ENCODE assay signal across 8 cellular contexts in genomic region chr16:31988595-31989581, GRCh38.
DNase-seq lines count a peak whose midpoint lies in the region; ATAC-seq and TF ChIP-seq lines count a peak whose summit lies in the region.
"Not testable (repeated sequence)": the region's sequence is repeated elsewhere in the genome, so short reads cannot be mapped to it uniquely, and the experiment has no call there.

No MANE protein-coding gene starts in this region.

- not testable (repeated sequence) for H3K4me3 Mint-ChIP-seq in activated CD4-positive, alpha-beta T cell treated with anti-CD3 and anti-CD28 coated beads, Interleukin-2, amount 10 ng/mL, durations not matched to agents 7 days and 5 days; naive thymus-derived CD4-positive, alpha-beta T cell

- TF ChIP-seq CTCF in PC-9 (conservative IDR thresholded peaks at IDR 0.05) (peak; percentile 44), transverse colon (IDR thresholded peaks at IDR 0.05) (peak in 3 of 5 experiments; percentile 13 to 28 (median 25))

- DNase-seq in PC-9 (peak in 1 of 2 experiments; percentile 24), activated T-helper 1 cell treated with Interleukin-2 at 50 U/mL for 16 hours (ENCODE audit: low read depth) (peak; percentile 28), transverse colon (peak; percentile 40)
- peak; percentile 50 for DNase-seq in activated CD4-positive, alpha-beta T cell treated with anti-CD3 and anti-CD28 coated beads, Interleukin-2, amount 10 ng/mL, durations not matched to agents 7 days and 5 days
- DNase-seq in effector CD4-positive, alpha-beta T cell: peak; percentile 20
- peak in 7 of 9 donors; percentile 10 to 46 (median 21) for DNase-seq in naive thymus-derived CD4-positive, alpha-beta T cell
- DNase-seq in stimulated activated CD4-positive, alpha-beta T cell treated with anti-CD3 and anti-CD28 coated beads, TNF-alpha, amount 100 ng/mL, for 1 hour (ENCODE audit: low read depth in 3 of 3, low spot score in 1 of 3): peak in 2 of 3 donors; percentile 22 to 44

- not testable (repeated sequence) for H3K9me3 Mint-ChIP-seq in activated CD4-positive, alpha-beta T cell treated with anti-CD3 and anti-CD28 coated beads, Interleukin-2, amount 10 ng/mL, durations not matched to agents 7 days and 5 days; naive thymus-derived CD4-positive, alpha-beta T cell

- not testable (repeated sequence) for H3K27me3 ChIP-seq in PC-9 (ENCODE audit: insufficient read depth, low read depth); naive thymus-derived CD4-positive, alpha-beta T cell (ENCODE audit: control insufficient read depth in 2 of 2, insufficient read depth in 2 of 2, low read length in 2 of 2); transverse colon

- BruUV-seq in PC-9 (replicated peaks; lab: Mats Ljungman, UMichigan): not testable (repeated sequence)

- H3F3A ChIP-seq in PC-9 (ENCODE audit: insufficient read depth, low read depth): not testable (repeated sequence)

- H3K9me2 ChIP-seq in PC-9 (ENCODE audit: insufficient read depth): not testable (repeated sequence)

- H2AFZ ChIP-seq in PC-9: not testable (repeated sequence)

- peak; percentile 62 for ATAC-seq in GM21381 (IDR thresholded peaks at IDR 0.05; ENCODE audit: unreplicated experiment)
- peak; percentile 79 for ATAC-seq in naive thymus-derived CD4-positive, alpha-beta T cell

- not testable (repeated sequence) for H3K36me3 ChIP-seq in PC-9 (ENCODE audit: low read depth); naive thymus-derived CD4-positive, alpha-beta T cell (ENCODE audit: control insufficient read depth in 2 of 3, insufficient read depth in 3 of 3, low read length in 3 of 3); transverse colon

- H3K4me3 ChIP-seq in PC-9; naive thymus-derived CD4-positive, alpha-beta T cell (ENCODE audit: low read length); transverse colon: not testable (repeated sequence)

- H3K4me1 ChIP-seq in PC-9 (replicated peaks; ENCODE audit: insufficient read depth); naive thymus-derived CD4-positive, alpha-beta T cell (ENCODE audit: control insufficient read depth in 2 of 2, insufficient read depth in 2 of 2, low read length in 2 of 2); transverse colon: not testable (repeated sequence)

- not testable (repeated sequence) for H3K36me3 Mint-ChIP-seq in activated CD4-positive, alpha-beta T cell treated with anti-CD3 and anti-CD28 coated beads, Interleukin-2, amount 10 ng/mL, durations not matched to agents 7 days and 5 days (ENCODE audit: low read depth); naive thymus-derived CD4-positive, alpha-beta T cell

- not testable (repeated sequence) for H3K27ac Mint-ChIP-seq in activated CD4-positive, alpha-beta T cell treated with anti-CD3 and anti-CD28 coated beads, Interleukin-2, amount 10 ng/mL, durations not matched to agents 7 days and 5 days; naive thymus-derived CD4-positive, alpha-beta T cell

- not testable (repeated sequence) for H4K20me1 ChIP-seq in PC-9 (ENCODE audit: insufficient read depth)

- WGBS in transverse colon (ENCODE audit: low coverage in 1 of 2), 2 donors: 30 to 86% methylated on average over 1 to 7 of the region's 23 CpGs

- POLR2A ChIA-PET in PC-9 (lab: Charles Lee; ENCODE audit: unreplicated experiment); activated CD4-positive, alpha-beta T cell treated with anti-CD3 and anti-CD28 coated beads, Interleukin-2, amount 10 ng/mL, durations not matched to agents 7 days and 5 days (lab: Charles Lee); naive thymus-derived CD4-positive, alpha-beta T cell (lab: Charles Lee): not testable (repeated sequence)

- H3K27me3 Mint-ChIP-seq in activated CD4-positive, alpha-beta T cell treated with anti-CD3 and anti-CD28 coated beads, Interleukin-2, amount 10 ng/mL, durations not matched to agents 7 days and 5 days; naive thymus-derived CD4-positive, alpha-beta T cell: not testable (repeated sequence)

- intact Hi-C loops in PC-9 (cut with micrococcal nuclease; ENCODE audit: unreplicated experiment); transverse colon (cut with DNase I; ENCODE audit: low total_unique reads): not testable (repeated sequence)
- intact Hi-C loops in naive thymus-derived CD4-positive, alpha-beta T cell (cut with micrococcal nuclease): loop anchor here in 1 of 2 donors (10.0 kb wide), 1 partner anchor 124 kb away; no protein-coding TSS in a partner anchor

- H3K9me3 ChIP-seq in PC-9 (ENCODE audit: insufficient read depth, low read depth); naive thymus-derived CD4-positive, alpha-beta T cell (ENCODE audit: control insufficient read depth in 2 of 3, low read length in 3 of 3); transverse colon: not testable (repeated sequence)

- in situ Hi-C loops in transverse colon (cut with MboI; ENCODE audit: low pct_ligation_motif_present in 1 of 4, low pct_unique_long_range_greater_than_20kb in 1 of 4, low sequenced_read_pairs in 3 of 4): not testable (repeated sequence)

- CTCF ChIA-PET in PC-9 (lab: Charles Lee); activated CD4-positive, alpha-beta T cell treated with anti-CD3 and anti-CD28 coated beads, Interleukin-2, amount 10 ng/mL, durations not matched to agents 7 days and 5 days (lab: Charles Lee); naive thymus-derived CD4-positive, alpha-beta T cell (lab: Charles Lee): not testable (repeated sequence)

- not testable (repeated sequence) for H3K4me1 Mint-ChIP-seq in activated CD4-positive, alpha-beta T cell treated with anti-CD3 and anti-CD28 coated beads, Interleukin-2, amount 10 ng/mL, durations not matched to agents 7 days and 5 days; naive thymus-derived CD4-positive, alpha-beta T cell

- not testable (repeated sequence) for H3K79me2 ChIP-seq in PC-9 (ENCODE audit: low read depth)

- H3K27ac ChIP-seq in PC-9; naive thymus-derived CD4-positive, alpha-beta T cell (ENCODE audit: low read depth, low read length); transverse colon: not testable (repeated sequence)

- not testable (repeated sequence) for H3K4me2 ChIP-seq in PC-9

- not testable (repeated sequence) for TF ChIP-seq POLR2A in transverse colon (IDR thresholded peaks at IDR 0.05)

- not testable (repeated sequence) for TF ChIP-seq EP300 in transverse colon (IDR thresholded peaks at IDR 0.05; ENCODE audit: low read depth)
